Comparison of ENCODE assay signal across 10 cellular contexts in genomic region chr7:79050592-79050991, GRCh38.
DNase-seq lines count a peak whose midpoint lies in the region; ATAC-seq and TF ChIP-seq lines count a peak whose summit lies in the region.
"Had no signal": no experiment of that assay in that cellular context is flagged by ENCODE, and none has a peak within 500 bp of the region (broad histone marks: within the 10 kb centered on the region; RNA-seq: fewer than 3 reads in every experiment).

No MANE protein-coding gene starts in this region.

- no peak overlapping the region for H2BK15ac ChIP-seq in mesendoderm (replicated peaks; ENCODE audit: low read depth)

- no peak overlapping the region for H2BK120ac ChIP-seq in mesendoderm (ENCODE audit: low read depth, low read length)

- H3K27ac ChIP-seq in mesendoderm (ENCODE audit: low read depth, low read length): no peak overlapping the region
- H3K27ac ChIP-seq in prostate gland: no peak overlapping the region
- H3K27ac ChIP-seq: thyroid gland had no signal

- no peaks in the 10 kb centered on the region for H3K4me1 Mint-ChIP-seq in activated CD8-positive, alpha-beta memory T cell treated with anti-CD3 and anti-CD28 coated beads, Interleukin-2, amount 10 ng/mL, durations not matched to agents 7 days and 5 days

- no CpG with 5 or more reads among the region's 5 CpGs for WGBS in mesendoderm (ENCODE audit: extremely low coverage, insufficient coverage, low lambda C conversion rate)
- WGBS in prostate gland: 49% methylated on average over 5 of the region's 5 CpGs

- no peak overlapping the region for H3K4me3 Mint-ChIP-seq in activated CD8-positive, alpha-beta memory T cell treated with anti-CD3 and anti-CD28 coated beads, Interleukin-2, amount 10 ng/mL, durations not matched to agents 7 days and 5 days

- no peak for ATAC-seq in activated CD8-positive, alpha-beta memory T cell treated with anti-CD3 and anti-CD28 coated beads, Interleukin-2, amount 10 ng/mL, durations not matched to agents 7 days and 5 days
- no peak for ATAC-seq in HG02973 (IDR thresholded peaks at IDR 0.05; ENCODE audit: unreplicated experiment)
- ATAC-seq: left cardiac atrium had no signal

- H3K79me1 ChIP-seq in mesendoderm (ENCODE audit: low read length): no peaks in the 10 kb centered on the region

- H3K4me2 ChIP-seq in mesendoderm (ENCODE audit: low read length): no peak overlapping the region

- H3K18ac ChIP-seq in mesendoderm (ENCODE audit: low read length): no peak overlapping the region

- TF ChIP-seq CTCF in epithelial cell of esophagus (IDR thresholded peaks at IDR 0.05; ENCODE audit: insufficient read depth, low read depth, low read length, missing control alignments): no peak
- no peak for TF ChIP-seq CTCF in prostate gland (IDR thresholded peaks at IDR 0.05)

- CTCF ChIA-PET in activated CD8-positive, alpha-beta memory T cell treated with anti-CD3 and anti-CD28 coated beads, Interleukin-2, amount 10 ng/mL, durations not matched to agents 7 days and 5 days (lab: Charles Lee): no interaction called here

- H3K27me3 Mint-ChIP-seq in activated CD8-positive, alpha-beta memory T cell treated with anti-CD3 and anti-CD28 coated beads, Interleukin-2, amount 10 ng/mL, durations not matched to agents 7 days and 5 days: no peaks in the 10 kb centered on the region

- no peaks in the 10 kb centered on the region for H3K36me3 Mint-ChIP-seq in activated CD8-positive, alpha-beta memory T cell treated with anti-CD3 and anti-CD28 coated beads, Interleukin-2, amount 10 ng/mL, durations not matched to agents 7 days and 5 days

- H3K4ac ChIP-seq in mesendoderm (ENCODE audit: low read depth, low read length): no peak overlapping the region

- no peak overlapping the region for H3K27ac Mint-ChIP-seq in activated CD8-positive, alpha-beta memory T cell treated with anti-CD3 and anti-CD28 coated beads, Interleukin-2, amount 10 ng/mL, durations not matched to agents 7 days and 5 days

- TF ChIP-seq POLR2A in prostate gland (IDR thresholded peaks at IDR 0.05): no peak

- no peak overlapping the region for H3K23ac ChIP-seq in mesendoderm (ENCODE audit: low read length)

- H3K27me3 ChIP-seq in mesendoderm (ENCODE audit: insufficient read depth, low read length, poor library complexity): no peaks in the 10 kb centered on the region
- no peaks in the 10 kb centered on the region for H3K27me3 ChIP-seq in prostate gland (replicated peaks; ENCODE audit: insufficient read depth)
- H3K27me3 ChIP-seq: thyroid gland had no signal

- H3K9me3 Mint-ChIP-seq in activated CD8-positive, alpha-beta memory T cell treated with anti-CD3 and anti-CD28 coated beads, Interleukin-2, amount 10 ng/mL, durations not matched to agents 7 days and 5 days (ENCODE audit: low read depth): peaks cover 7% of the 10 kb centered on the region

- H3K9me3 ChIP-seq in prostate gland: no peaks in the 10 kb centered on the region
- H3K9me3 ChIP-seq: thyroid gland had no signal

- H3K4me1 ChIP-seq in mesendoderm (ENCODE audit: control insufficient read depth, low read depth, low read length) (no peaks in the 10 kb centered on the region), prostate gland (replicated peaks) (no peaks in the 10 kb centered on the region)

- H2AK5ac ChIP-seq in mesendoderm (ENCODE audit: low read length): no peak overlapping the region

- no peak overlapping the region for H4K8ac ChIP-seq in mesendoderm (ENCODE audit: low read depth, low read length)

- H3K56ac ChIP-seq in mesendoderm (ENCODE audit: low read length): no peak overlapping the region

- no peak overlapping the region for H2BK5ac ChIP-seq in mesendoderm (ENCODE audit: low read length)

- no peaks in the 10 kb centered on the region for H3K79me2 ChIP-seq in mesendoderm (ENCODE audit: control insufficient read depth, insufficient read depth, low read length)

- H3K4me3 ChIP-seq in epithelial cell of esophagus (ENCODE audit: low read length) (no peak overlapping the region), mesendoderm (ENCODE audit: low read length) (no peak overlapping the region), prostate gland (no peak overlapping the region)
- H3K4me3 ChIP-seq: thyroid gland had no signal

- DNase-seq in Ammon's horn (ENCODE audit: low spot score) (peak; percentile 54), OCI-M1 (lab: John Stamatoyannopoulos, UW) (peak; percentile 67), epithelial cell of esophagus (ENCODE audit: low read depth) (peak; percentile 82), midbrain (lab: John Stamatoyannopoulos, UW) (peak; percentile 42), mesendoderm (no peak), prostate gland (ENCODE audit: low spot score) (no peak)
- DNase-seq in activated CD8-positive, alpha-beta memory T cell treated with anti-CD3 and anti-CD28 coated beads, Interleukin-2, amount 10 ng/mL, durations not matched to agents 7 days and 5 days: no peak
- DNase-seq: left cardiac atrium had no signal

- no peak overlapping the region for H3K9ac ChIP-seq in mesendoderm (ENCODE audit: low read length)

- H4K5ac ChIP-seq in mesendoderm (ENCODE audit: low read length): no peak overlapping the region

- intact Hi-C loops in prostate gland (cut with DNase I): no loop called here

- no peaks in the 10 kb centered on the region for H3K36me3 ChIP-seq in mesendoderm (ENCODE audit: control insufficient read depth, insufficient read depth, low read length)
- H3K36me3 ChIP-seq in prostate gland: no peaks in the 10 kb centered on the region
- H3K36me3 ChIP-seq: thyroid gland had no signal

Comparison
In these comparisons a context has a peak if more than half of its experiments do, and no peak if none do; other contexts are left out.
1. DNase-seq: peak in Ammon's horn (single experiment), OCI-M1 (single experiment), epithelial cell of esophagus (single experiment) and midbrain (single experiment); none in mesendoderm (single experiment), activated CD8-positive, alpha-beta memory T cell treated with anti-CD3 and anti-CD28 coated beads, Interleukin-2, amount 10 ng/mL, durations not matched to agents 7 days and 5 days (single experiment) and prostate gland (single experiment).